In the genomic region with DNA sequence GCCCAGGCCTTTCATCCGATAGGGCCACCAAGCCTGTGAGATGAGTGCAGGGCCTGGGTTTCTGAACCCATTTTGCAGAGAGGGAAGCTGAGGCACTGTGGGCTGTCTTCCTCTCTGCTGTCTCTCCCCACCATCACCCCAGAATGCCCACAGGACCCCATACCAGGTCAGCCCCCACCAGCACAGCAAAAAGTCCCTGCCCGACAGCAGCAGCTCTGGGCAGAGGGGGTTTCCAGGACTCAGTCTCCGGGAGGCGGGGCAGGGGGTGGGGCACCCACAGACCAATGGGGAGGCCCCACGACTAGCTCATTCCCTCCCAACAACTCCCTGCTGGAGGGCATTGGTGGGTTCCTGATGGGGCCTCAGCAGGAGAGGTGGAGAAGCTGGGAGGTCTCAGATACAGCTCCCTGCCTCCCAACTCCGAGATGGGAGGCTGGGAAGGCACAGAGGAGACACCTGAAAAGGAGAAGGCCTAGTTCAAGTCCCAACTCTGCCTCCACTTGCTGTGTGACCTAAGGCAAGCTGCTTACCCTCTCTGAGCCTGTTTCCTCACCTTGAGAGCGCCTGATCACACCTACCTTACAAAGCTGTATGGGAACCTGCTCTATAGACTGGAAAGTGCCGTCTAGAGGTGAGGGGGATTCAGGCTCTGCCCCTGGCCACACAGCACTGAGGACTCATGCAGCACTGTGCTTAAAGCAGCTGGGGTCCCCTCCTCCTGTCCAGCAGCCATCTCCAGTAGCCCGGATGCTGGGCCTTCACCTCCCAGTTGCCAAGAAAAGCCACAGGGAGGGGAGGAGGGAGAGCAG, we compare ENCODE assay signal across 9 cellular contexts. TPM values are rescaled to one million over a fixed set of nuclear protein-coding genes. Genes with fewer than 3 reads are reported as not detected.
DNase-seq lines count a peak whose midpoint lies in the region; ATAC-seq lines count a peak whose summit lies in the region.
"Had no signal": no experiment of that assay in that cellular context is flagged by ENCODE, and none has a peak within 500 bp of the region (broad histone marks: within the 10 kb centered on the region; RNA-seq: fewer than 3 reads in every experiment).

No MANE protein-coding gene starts in this region.

- ATAC-seq in HG03280 (IDR thresholded peaks at IDR 0.05; ENCODE audit: unreplicated experiment) (no peak), GM21390 (IDR thresholded peaks at IDR 0.05; ENCODE audit: unreplicated experiment) (no peak)

- H3K4me1 Mint-ChIP-seq in T-helper 1 cell treated with Interleukin-12 subunit alpha and Interleukin-12 subunit beta and Interleukin-4 antibody, amounts not matched to agents 30 μg/mL and 1 μg/mL, for 36 hours (ENCODE audit: low read depth): peaks cover 33% of the 10 kb centered on the region

- H3K27ac ChIP-seq in mucosa of rectum (ENCODE audit: low read depth in 2 of 2, low read length in 2 of 2): peak overlapping the region; percentile 58 to 71
- peak overlapping the region; percentile 100 for H3K27ac ChIP-seq in temporal lobe (ENCODE audit: low read depth, low read length)

- peak overlapping the region; percentile 14 for H3K4me3 Mint-ChIP-seq in T-helper 1 cell treated with Interleukin-12 subunit alpha and Interleukin-12 subunit beta and Interleukin-4 antibody, amounts not matched to agents 30 μg/mL and 1 μg/mL, for 36 hours

- no peaks in the 10 kb centered on the region for H3K9me3 ChIP-seq in mucosa of rectum (ENCODE audit: control insufficient read depth in 2 of 2, low read length in 2 of 2)
- H3K9me3 ChIP-seq: Caco-2 had no signal

- H3K27me3 ChIP-seq in mucosa of rectum (ENCODE audit: control insufficient read depth in 2 of 2, insufficient read depth in 2 of 2, low read length in 2 of 2): peaks cover 4 to 8% of the 10 kb centered on the region in 2 donors

- H3K4me3 ChIP-seq in mucosa of rectum (ENCODE audit: low read length in 2 of 2): peak overlapping the region in 1 of 2 donors; percentile 32

- H3K9me3 Mint-ChIP-seq in T-helper 1 cell treated with Interleukin-12 subunit alpha and Interleukin-12 subunit beta and Interleukin-4 antibody, amounts not matched to agents 30 μg/mL and 1 μg/mL, for 36 hours: no peaks in the 10 kb centered on the region

- H3K36me3 Mint-ChIP-seq in T-helper 1 cell treated with Interleukin-12 subunit alpha and Interleukin-12 subunit beta and Interleukin-4 antibody, amounts not matched to agents 30 μg/mL and 1 μg/mL, for 36 hours (ENCODE audit: low read depth): peaks cover 8% of the 10 kb centered on the region

- DNase-seq in CD1c-positive myeloid dendritic cell (ENCODE audit: extremely low spot score) (peak; percentile 20), astrocyte of the hippocampus (ENCODE audit: low read depth, low spot score) (peak; percentile 40), foreskin melanocyte (no peak)

- H3K36me3 ChIP-seq in mucosa of rectum (ENCODE audit: control insufficient read depth in 2 of 2, insufficient read depth in 2 of 2, low read length in 2 of 2): peaks cover 0 to 2% of the 10 kb centered on the region in 2 donors

- H3K27me3 Mint-ChIP-seq in T-helper 1 cell treated with Interleukin-12 subunit alpha and Interleukin-12 subunit beta and Interleukin-4 antibody, amounts not matched to agents 30 μg/mL and 1 μg/mL, for 36 hours (ENCODE audit: low read depth): peaks cover 7% of the 10 kb centered on the region

- peak overlapping the region; percentile 81 for H3K27ac Mint-ChIP-seq in T-helper 1 cell treated with Interleukin-12 subunit alpha and Interleukin-12 subunit beta and Interleukin-4 antibody, amounts not matched to agents 30 μg/mL and 1 μg/mL, for 36 hours

- peaks cover 36 to 51% of the 10 kb centered on the region in 2 donors for H3K4me1 ChIP-seq in mucosa of rectum (ENCODE audit: control insufficient read depth in 2 of 2, insufficient read depth in 2 of 2, low read length in 2 of 2)

- H3K9ac ChIP-seq in mucosa of rectum (ENCODE audit: low read depth in 1 of 2, low read length in 2 of 2): peak overlapping the region in 1 of 2 donors; percentile 1

RNA-seq across cellular contexts. Expression of a gene that starts 3.5 kb away (rescaled TPM):
- 4.7 TPM for total RNA-seq in temporal lobe

RNA-seq across cellular contexts. Expression of a gene that starts 51.9 kb away (rescaled TPM):
- total RNA-seq in temporal lobe: not detected
- total RNA-seq: Caco-2 had no signal
